Comparison of ENCODE assay signal across 23 cellular contexts in the genomic region with DNA sequence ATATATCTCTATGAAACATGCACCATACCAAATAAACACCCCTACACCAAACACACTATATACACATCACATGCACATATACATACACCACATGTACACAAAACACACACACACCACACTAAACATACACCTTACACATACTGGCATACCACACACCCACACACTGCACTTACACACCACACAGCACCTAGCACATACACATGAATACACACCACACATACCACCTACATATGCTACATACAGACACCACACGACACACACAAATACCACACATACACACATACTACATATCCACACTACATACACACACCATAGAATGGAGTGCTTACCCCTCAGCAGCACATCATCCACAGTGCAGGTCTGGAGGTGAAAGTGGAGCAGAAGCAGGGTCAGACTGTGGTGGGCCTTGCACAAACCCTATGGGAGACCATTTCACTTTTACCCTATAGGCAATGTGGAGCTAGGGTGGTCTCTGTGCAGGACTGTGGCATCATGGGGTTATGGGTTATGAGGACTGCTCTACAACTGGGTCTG.
A peak's percentile ranks its signal among the peaks of the same experiment; 100 is the strongest.
DNase-seq lines count a peak whose midpoint lies in the region; ATAC-seq, FAIRE-seq and TF ChIP-seq lines count a peak whose summit lies in the region.
"Had no signal": no experiment of that assay in that cellular context is flagged by ENCODE, and none has a peak within 500 bp of the region (broad histone marks: within the 10 kb centered on the region; RNA-seq: fewer than 3 reads in every experiment).

No MANE protein-coding gene starts in this region.

- TF ChIP-seq CTCF in lung (IDR thresholded peaks at IDR 0.05; ENCODE audit: control extremely low read depth, extremely low read depth): no peak
- no peak for TF ChIP-seq CTCF in vagina (IDR thresholded peaks at IDR 0.05)

- no peaks in the 10 kb centered on the region for H3K36me3 ChIP-seq in lung (ENCODE audit: control insufficient read depth in 2 of 2, insufficient read depth in 2 of 2, low read length in 2 of 2)
- no peaks in the 10 kb centered on the region for H3K36me3 ChIP-seq in vagina
- H3K36me3 ChIP-seq: HAP-1, Peyer's patch, SJCRH30 had no signal

- intact Hi-C loops in vagina (cut with DNase I): no loop called here

- no peak for TF ChIP-seq POLR2A in vagina (IDR thresholded peaks at IDR 0.05)

- no peaks in the 10 kb centered on the region for H3K27me3 ChIP-seq in lung (ENCODE audit: control insufficient read depth, insufficient read depth)
- no peaks in the 10 kb centered on the region for H3K27me3 ChIP-seq in vagina
- H3K27me3 ChIP-seq: Peyer's patch, SJCRH30 had no signal

- H3K27ac ChIP-seq in lung (ENCODE audit: low read depth in 1 of 2, low read length in 1 of 2): no peak overlapping the region
- no peak overlapping the region for H3K27ac ChIP-seq in vagina
- H3K27ac ChIP-seq: Peyer's patch, SJCRH30 had no signal

- no peak overlapping the region for H3K27ac Mint-ChIP-seq in activated CD8-positive, alpha-beta memory T cell treated with anti-CD3 and anti-CD28 coated beads, Interleukin-2, amount 10 ng/mL, durations not matched to agents 7 days and 5 days
- H3K27ac Mint-ChIP-seq: CD8-positive, alpha-beta T cell; GM23338 had no signal

- H3K4me3 ChIP-seq in lung (no peak overlapping the region), vagina (no peak overlapping the region)
- H3K4me3 ChIP-seq: GM23338, HAP-1, Peyer's patch, SJCRH30 had no signal

- peak; percentile 5 for DNase-seq in activated CD8-positive, alpha-beta memory T cell treated with anti-CD3 and anti-CD28 coated beads, Interleukin-2, amount 10 ng/mL, durations not matched to agents 7 days and 5 days
- DNase-seq in activated CD8-positive, alpha-beta memory T cell treated with anti-CD3 and anti-CD28 coated beads, Interleukin-2, amount 50 U/mL, for 4 hours: no peak
- DNase-seq in HTR-8/SVneo (ENCODE audit: insufficient read length, low spot score): no peak
- DNase-seq in lung (ENCODE audit: low spot score): peak; percentile 5
- peak; percentile 44 to 61 for DNase-seq in vagina (ENCODE audit: extremely low spot score in 2 of 2)
- DNase-seq: 8988T; C1 segment of cervical spinal cord; CD8-positive, alpha-beta T cell; DMS153; Kasumi-1; NCI-H1694; NCI-H2081; NCI-H2171; NCI-H524 treated with DMSO at 0.1 percent for 48 hours; NCI-H82; Peyer's patch; SJCRH30 had no signal

- no peak for ATAC-seq in activated CD8-positive, alpha-beta memory T cell treated with anti-CD3 and anti-CD28 coated beads, Interleukin-2, amount 10 ng/mL, durations not matched to agents 7 days and 5 days
- ATAC-seq in lung (ENCODE audit: insufficient read depth, low FRiP score): no peak
- ATAC-seq in HG03469 (IDR thresholded peaks at IDR 0.05; ENCODE audit: unreplicated experiment): no peak
- no peak for ATAC-seq in GM21390 (IDR thresholded peaks at IDR 0.05; ENCODE audit: unreplicated experiment)
- ATAC-seq: CD8-positive, alpha-beta T cell; GM23338 had no signal

- no peaks in the 10 kb centered on the region for H3K36me3 Mint-ChIP-seq in activated CD8-positive, alpha-beta memory T cell treated with anti-CD3 and anti-CD28 coated beads, Interleukin-2, amount 10 ng/mL, durations not matched to agents 7 days and 5 days
- H3K36me3 Mint-ChIP-seq: CD8-positive, alpha-beta T cell had no signal

- 99 to 100% methylated on average over 1 of the region's 1 CpG for WGBS in lung, 2 donors

- H3K4me1 ChIP-seq in lung (ENCODE audit: control insufficient read depth in 2 of 2, insufficient read depth in 2 of 2, low read length in 2 of 2) (peaks cover 0 to 3% of the 10 kb centered on the region in 2 donors), vagina (no peaks in the 10 kb centered on the region)
- H3K4me1 ChIP-seq: HAP-1, Peyer's patch, SJCRH30 had no signal

- H3K9me3 ChIP-seq in lung (ENCODE audit: control insufficient read depth in 2 of 2, insufficient read depth in 1 of 2, low read length in 1 of 2) (peaks cover 0 to 5% of the 10 kb centered on the region in 2 donors), vagina (no peaks in the 10 kb centered on the region)
- H3K9me3 ChIP-seq: HAP-1, Peyer's patch, SJCRH30 had no signal

- H3K27me3 Mint-ChIP-seq in activated CD8-positive, alpha-beta memory T cell treated with anti-CD3 and anti-CD28 coated beads, Interleukin-2, amount 10 ng/mL, durations not matched to agents 7 days and 5 days: peaks cover 11% of the 10 kb centered on the region
- H3K27me3 Mint-ChIP-seq: IgD-negative memory B cell had no signal

- no peak overlapping the region for H3K4me3 Mint-ChIP-seq in activated CD8-positive, alpha-beta memory T cell treated with anti-CD3 and anti-CD28 coated beads, Interleukin-2, amount 10 ng/mL, durations not matched to agents 7 days and 5 days
- H3K4me3 Mint-ChIP-seq: CD8-positive, alpha-beta T cell; GM23338 had no signal

- FAIRE-seq in HTR-8/SVneo (lab: Jason Lieb, UNC): peak; percentile 95
- FAIRE-seq: G401.6 had no signal

- no peaks in the 10 kb centered on the region for H3K9me3 Mint-ChIP-seq in activated CD8-positive, alpha-beta memory T cell treated with anti-CD3 and anti-CD28 coated beads, Interleukin-2, amount 10 ng/mL, durations not matched to agents 7 days and 5 days (ENCODE audit: low read depth)
- H3K9me3 Mint-ChIP-seq: GM23338 had no signal

- no peaks in the 10 kb centered on the region for H3K4me1 Mint-ChIP-seq in activated CD8-positive, alpha-beta memory T cell treated with anti-CD3 and anti-CD28 coated beads, Interleukin-2, amount 10 ng/mL, durations not matched to agents 7 days and 5 days

- CTCF ChIA-PET in activated CD8-positive, alpha-beta memory T cell treated with anti-CD3 and anti-CD28 coated beads, Interleukin-2, amount 10 ng/mL, durations not matched to agents 7 days and 5 days (lab: Charles Lee): no interaction called here

Comparison
In these comparisons a context has a peak if more than half of its experiments do, and no peak if none do; other contexts are left out.
1. DNase-seq: peak in activated CD8-positive, alpha-beta memory T cell treated with anti-CD3 and anti-CD28 coated beads, Interleukin-2, amount 10 ng/mL, durations not matched to agents 7 days and 5 days (single experiment), lung (single experiment) and vagina (2 of 2); none in activated CD8-positive, alpha-beta memory T cell treated with anti-CD3 and anti-CD28 coated beads, Interleukin-2, amount 50 U/mL, for 4 hours (single experiment) and HTR-8/SVneo (single experiment).